In the genomic region with DNA sequence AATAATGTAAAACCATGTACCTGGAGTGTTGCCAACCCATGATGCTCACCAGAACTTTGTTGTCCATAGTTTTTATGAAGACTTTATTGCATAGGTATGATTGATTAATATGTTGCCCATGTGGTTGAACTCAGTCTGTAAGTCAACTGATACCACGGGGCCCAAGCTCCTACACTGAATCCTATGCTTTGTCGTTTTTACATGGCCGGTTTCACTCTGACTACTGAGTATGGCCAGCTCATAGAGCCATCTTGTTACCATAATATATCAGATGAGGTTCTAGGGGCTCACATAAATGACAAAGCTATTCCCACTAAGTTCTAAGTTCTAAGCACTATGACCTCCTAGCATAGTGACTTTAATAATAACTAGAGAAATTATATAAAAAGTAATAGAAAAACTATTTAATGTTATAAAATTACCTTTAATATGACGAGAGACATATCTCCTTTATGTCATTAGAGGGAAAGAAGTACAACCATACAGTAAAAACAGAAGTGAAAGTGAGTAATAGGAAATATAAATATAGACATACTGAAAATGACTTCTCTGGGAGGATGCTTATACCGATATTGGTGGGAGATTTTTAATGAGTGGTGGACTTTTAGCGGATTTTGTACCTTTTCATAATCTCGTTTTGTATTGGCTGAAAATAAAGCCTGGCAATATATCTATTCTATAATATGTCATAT, we compare ENCODE assay signal across 1 cellular context.
TF ChIP-seq lines count a peak whose summit lies in the region.

No MANE protein-coding gene starts in this region.

TF ChIP-seq in GM23338, 12 proteins besides CTCF, POLR2A, EP300 and RAD21 (continued from another document):
- TF ChIP-seq REST (IDR thresholded peaks at IDR 0.05; ENCODE audit: unreplicated experiment) (no peak), NANOG (IDR thresholded peaks at IDR 0.05; ENCODE audit: borderline replicate concordance) (no peak), ETS1 (IDR thresholded peaks at IDR 0.05) (no peak)
